ENCODE assay signal across 8 cellular contexts in the genomic region with DNA sequence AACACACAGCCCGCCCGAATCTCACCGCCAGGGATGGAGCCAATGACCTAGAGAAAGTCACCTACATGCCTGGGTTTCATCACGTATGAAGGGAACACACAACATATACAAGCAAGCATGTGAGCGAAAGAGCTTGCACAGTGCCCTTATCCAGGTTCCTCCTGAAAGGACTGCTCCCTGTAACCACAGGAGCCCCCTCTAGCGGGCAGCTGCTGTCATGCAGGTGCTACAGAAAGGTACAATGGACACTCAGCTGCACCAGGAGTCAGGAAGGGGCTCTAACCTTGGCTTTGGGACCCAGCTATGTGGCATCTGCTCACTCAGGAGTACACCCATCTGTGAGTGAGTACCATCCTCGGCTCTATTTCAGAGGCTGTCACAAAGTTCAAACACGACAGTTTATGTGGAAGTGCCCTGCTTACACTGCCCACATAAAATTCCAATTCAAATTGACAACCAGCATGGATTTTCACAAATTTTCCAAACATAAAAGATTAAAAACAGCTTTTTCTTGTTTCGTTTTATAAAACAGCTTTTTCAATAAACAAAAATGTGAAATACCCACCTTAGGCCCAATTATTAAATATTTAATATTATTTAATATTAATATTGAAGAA. TPM values are rescaled to one million over a fixed set of nuclear protein-coding genes. Genes with fewer than 3 reads are reported as not detected.
DNase-seq lines count a peak whose midpoint lies in the region; ATAC-seq and TF ChIP-seq lines count a peak whose summit lies in the region.

No MANE protein-coding gene starts in this region.

- H4K20me1 ChIP-seq in OCI-LY1 (ENCODE audit: insufficient read depth, low read length), result no peaks in the 10 kb centered on the region

- H3K9ac ChIP-seq in OCI-LY1 (ENCODE audit: low read length), result no peak overlapping the region

- H3K27me3 ChIP-seq in OCI-LY1 (ENCODE audit: insufficient read depth, low read length), result no peaks in the 10 kb centered on the region

- CTCF ChIA-PET in HEK293 (lab: Yijun Ruan, JAX), result interaction anchor here (0.5 to 3.4 kb wide), 18 partner anchors 9 to 1642 kb away, joined by 3 to 33 read pairs (median 4); no protein-coding TSS in a partner anchor

- no peak overlapping the region for H2AFZ ChIP-seq in OCI-LY1 (ENCODE audit: low read length)

- H3K4me2 ChIP-seq in OCI-LY1 (ENCODE audit: low read length), result no peak overlapping the region

- peaks cover 27% of the 10 kb centered on the region for H3K79me2 ChIP-seq in OCI-LY1 (ENCODE audit: insufficient read depth, low read length)

- H3K9me2 ChIP-seq in OCI-LY1 (ENCODE audit: low read depth, low read length), result no peaks in the 10 kb centered on the region

- peaks cover 0 to under 1% (median 0%) of the 10 kb centered on the region in 3 donors for H3K27me3 Mint-ChIP-seq in CD14-positive monocyte (ENCODE audit: low read depth in 3 of 3)
- H3K27me3 Mint-ChIP-seq in osteocyte (ENCODE audit: unreplicated experiment), result no peaks in the 10 kb centered on the region
- H3K27me3 Mint-ChIP-seq in type B pancreatic cell, result peaks cover 3% of the 10 kb centered on the region

- peaks cover 44 to 45% of the 10 kb centered on the region in 2 donors for H3K36me3 Mint-ChIP-seq in CD14-positive monocyte
- peaks cover 34% of the 10 kb centered on the region for H3K36me3 Mint-ChIP-seq in osteocyte (ENCODE audit: unreplicated experiment)
- H3K36me3 Mint-ChIP-seq in type B pancreatic cell, result peaks cover 22% of the 10 kb centered on the region

- no peaks in the 10 kb centered on the region for H3F3A ChIP-seq in OCI-LY1 (ENCODE audit: insufficient read depth, low read length)

- ATAC-seq in GM18520 (IDR thresholded peaks at IDR 0.05; ENCODE audit: unreplicated experiment), result no peak

- peaks cover 8 to 47% of the 10 kb centered on the region in 2 experiments for H3K36me3 ChIP-seq in HEK293 (ENCODE audit: control insufficient read depth in 2 of 2, insufficient read depth in 1 of 2, low read length in 2 of 2)
- H3K36me3 ChIP-seq in OCI-LY1 (ENCODE audit: insufficient read depth, low read length), result peaks cover 44% of the 10 kb centered on the region

- H3K4me3 Mint-ChIP-seq in CD14-positive monocyte (no peak overlapping the region), osteocyte (ENCODE audit: unreplicated experiment) (no peak overlapping the region), type B pancreatic cell (peak overlapping the region; percentile 47)

- POLR2A ChIA-PET in HEK293 (lab: Yijun Ruan, JAX), result no interaction called here

- H3K27ac ChIP-seq in HEK293 (ENCODE audit: extremely low read depth, low read depth, low read length) (no peak overlapping the region), OCI-LY1 (ENCODE audit: low read depth, low read length, poor library complexity, severe bottlenecking) (no peak overlapping the region)

- H3K4me3 ChIP-seq in HEK293 (ENCODE audit: low read depth, low read length), result no peak overlapping the region
- no peak overlapping the region for H3K4me3 ChIP-seq in OCI-LY1 (ENCODE audit: low read depth, low read length, poor library complexity, severe bottlenecking)

- no peaks in the 10 kb centered on the region for H3K9me3 ChIP-seq in HEK293 (ENCODE audit: control insufficient read depth, insufficient read depth, low read depth, low read length)
- H3K9me3 ChIP-seq in OCI-LY1 (ENCODE audit: low read length), result no peaks in the 10 kb centered on the region

- H3K4me1 Mint-ChIP-seq in CD14-positive monocyte, result peaks cover 16% of the 10 kb centered on the region
- peaks cover 19% of the 10 kb centered on the region for H3K4me1 Mint-ChIP-seq in osteocyte (ENCODE audit: unreplicated experiment)
- peaks cover 7% of the 10 kb centered on the region for H3K4me1 Mint-ChIP-seq in type B pancreatic cell (ENCODE audit: unreplicated experiment)

- intact Hi-C loops in CD14-positive monocyte (cut with micrococcal nuclease), result loop anchor here in 1 of 2 donors (10.0 kb wide), 1 partner anchor 563 kb away; a partner anchor contains a TSS

- TF ChIP-seq CTCF in CD14-positive monocyte (IDR thresholded peaks at IDR 0.05) (peak; percentile 84), HEK293 (tag by site-specific recombination; IDR thresholded peaks at IDR 0.05) (peak; percentile 60; the same call in 1 of the 2 replicates), OCI-LY1 (IDR thresholded peaks at IDR 0.05; ENCODE audit: low read length) (peak; percentile 77), osteocyte (IDR thresholded peaks at IDR 0.05) (peak; percentile 81), type B pancreatic cell (conservative IDR thresholded peaks at IDR 0.05) (peak; percentile 87)

- DNase-seq in CD14-positive monocyte (ENCODE audit: low spot score), result peak; percentile 73
- peak; percentile 70 for DNase-seq in activated T-cell treated with anti-CD3 and anti-CD28 coated beads, Interleukin-2, amount 50 U/mL, for 1 hour
- peak; percentile 49 for DNase-seq in fibroblast of peridontal ligament (ENCODE audit: extremely low read depth)
- no peak for DNase-seq in osteocyte (ENCODE audit: extremely low spot score, unreplicated experiment)
- DNase-seq in type B pancreatic cell (ENCODE audit: extremely low spot score, unreplicated experiment), result peak; percentile 82

- peaks cover 0 to 5% (median 0%) of the 10 kb centered on the region in 7 donors for H3K9me3 Mint-ChIP-seq in CD14-positive monocyte
- H3K9me3 Mint-ChIP-seq in osteocyte (ENCODE audit: unreplicated experiment), result no peaks in the 10 kb centered on the region
- H3K9me3 Mint-ChIP-seq in type B pancreatic cell, result no peaks in the 10 kb centered on the region

- peaks cover 4% of the 10 kb centered on the region for H3K4me1 ChIP-seq in HEK293 (ENCODE audit: control insufficient read depth, insufficient read depth, low read length)
- H3K4me1 ChIP-seq in OCI-LY1 (ENCODE audit: insufficient read depth, low read length, severe bottlenecking), result peaks cover 20% of the 10 kb centered on the region

- H3K27ac Mint-ChIP-seq in CD14-positive monocyte, result peak overlapping the region in 1 of 7 donors; percentile 45
- H3K27ac Mint-ChIP-seq in osteocyte (ENCODE audit: unreplicated experiment), result no peak overlapping the region
- no peak overlapping the region for H3K27ac Mint-ChIP-seq in type B pancreatic cell

TF ChIP-seq in HEK293, 187 proteins besides CTCF, POLR2A, EP300 and RAD21:
- TF ChIP-seq, protein P1, sequence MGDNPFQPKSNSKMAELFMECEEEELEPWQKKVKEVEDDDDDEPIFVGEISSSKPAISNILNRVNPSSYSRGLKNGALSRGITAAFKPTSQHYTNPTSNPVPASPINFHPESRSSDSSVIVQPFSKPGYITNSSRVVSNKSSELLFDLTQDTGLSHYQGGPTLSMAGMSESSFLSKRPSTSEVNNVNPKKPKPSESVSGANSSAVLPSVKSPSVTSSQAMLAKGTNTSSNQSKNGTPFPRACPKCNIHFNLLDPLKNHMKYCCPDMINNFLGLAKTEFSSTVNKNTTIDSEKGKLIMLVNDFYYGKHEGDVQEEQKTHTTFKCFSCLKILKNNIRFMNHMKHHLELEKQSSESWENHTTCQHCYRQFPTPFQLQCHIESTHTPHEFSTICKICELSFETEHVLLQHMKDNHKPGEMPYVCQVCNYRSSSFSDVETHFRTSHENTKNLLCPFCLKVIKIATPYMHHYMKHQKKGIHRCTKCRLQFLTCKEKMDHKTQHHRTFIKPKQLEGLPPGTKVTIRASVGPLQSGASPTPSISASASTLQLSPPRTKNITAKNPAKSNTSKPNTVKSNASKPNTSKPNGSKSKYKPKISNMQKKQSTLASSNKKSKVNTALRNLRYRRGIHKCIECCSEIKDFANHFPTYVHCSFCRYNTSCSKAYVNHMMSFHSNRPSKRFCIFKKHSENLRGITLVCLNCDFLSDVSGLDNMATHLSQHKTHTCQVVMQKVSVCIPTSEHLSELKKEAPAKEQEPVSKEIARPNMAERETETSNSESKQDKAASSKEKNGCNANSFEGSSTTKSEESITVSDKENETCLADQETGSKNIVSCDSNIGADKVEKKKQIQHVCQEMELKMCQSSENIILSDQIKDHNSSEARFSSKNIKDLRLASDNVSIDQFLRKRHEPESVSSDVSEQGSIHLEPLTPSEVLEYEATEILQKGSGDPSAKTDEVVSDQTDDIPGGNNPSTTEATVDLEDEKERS (tag by site-specific recombination; IDR thresholded peaks at IDR 0.05), result no peak
- TF ChIP-seq ZBTB20 (tag by site-specific recombination; IDR thresholded peaks at IDR 0.05), result 0 out of 2 replicates have a peak, but pooled peaks have one; percentile 42
- 0 out of 2 replicates have a peak, but pooled peaks have one; percentile 17 for TF ChIP-seq IKZF3 (tag by site-specific recombination; IDR thresholded peaks at IDR 0.05)
- peak; percentile 19; the same call in 1 of the 2 replicates for TF ChIP-seq ZNF654 (tag by site-specific recombination; IDR thresholded peaks at IDR 0.05; ENCODE audit: low read depth)
- no peak for TF ChIP-seq ZNF354C (tag by site-specific recombination; IDR thresholded peaks at IDR 0.05; ENCODE audit: borderline replicate concordance, low read depth)
TF ChIP-seq in HEK293: peak in this region for 3.

RNA-seq across cellular contexts. Expression of a gene that starts 3.5 kb away (rescaled TPM):
- polyA plus RNA-seq in CD14-positive monocyte, result 100 to 1,000 TPM; 111 to 118 TPM
- total RNA-seq in osteocyte, result 122 and 130 TPM in 2 replicates
- total RNA-seq in type B pancreatic cell (ENCODE audit: low replicate concordance), result 121 and 136 TPM in 2 replicates

RNA-seq across cellular contexts. Expression of a gene that starts 8.6 kb away (rescaled TPM):
- polyA plus RNA-seq in CD14-positive monocyte, result not detected
- not detected in 2 replicates for total RNA-seq in osteocyte
- total RNA-seq in type B pancreatic cell (ENCODE audit: low replicate concordance), result not detected in 2 replicates

RNA-seq across cellular contexts. Expression of a gene that starts 31.7 kb away (rescaled TPM):
- polyA plus RNA-seq in CD14-positive monocyte, result not detected
- total RNA-seq in osteocyte (not detected in 2 replicates), type B pancreatic cell (ENCODE audit: low replicate concordance) (not detected in 2 replicates)
